Comparison of ENCODE assay signal across 8 cellular contexts in genomic region chr17:7579001-7579838, GRCh38. TPM values are rescaled to one million over a fixed set of nuclear protein-coding genes. Genes with fewer than 3 reads are reported as not detected.
DNase-seq lines count a peak whose midpoint lies in the region; ATAC-seq and TF ChIP-seq lines count a peak whose summit lies in the region.

Gene CD68 (plus strand): TSS chr17:7579638. CDS start chr17:7579678, 40 bp downstream.

- no peaks in the 10 kb centered on the region for H3K27me3 ChIP-seq in cardiac muscle cell

- H3K9me3 Mint-ChIP-seq in activated naive CD4-positive, alpha-beta T cell treated with anti-CD3 and anti-CD28 coated beads, Interleukin-2, amount 50 U/mL, for 72 hours: no peaks in the 10 kb centered on the region

- H3K9me3 ChIP-seq in cardiac muscle cell (ENCODE audit: low read depth): no peaks in the 10 kb centered on the region

- H3K36me3 Mint-ChIP-seq in activated naive CD4-positive, alpha-beta T cell treated with anti-CD3 and anti-CD28 coated beads, Interleukin-2, amount 50 U/mL, for 72 hours: peaks cover 49 to 73% of the 10 kb centered on the region in 2 donors

- peak within 1 kb of the TSS; percentile 88 to 100 for H3K27ac Mint-ChIP-seq in activated naive CD4-positive, alpha-beta T cell treated with anti-CD3 and anti-CD28 coated beads, Interleukin-2, amount 50 U/mL, for 72 hours

- DNase-seq in GM12865 (ENCODE audit: low read depth) (peak; percentile 90), SIG-M5 treated with dmso at 0.1 percent for 504 hours (lab: John Stamatoyannopoulos, UW; ENCODE audit: unreplicated experiment) (peak; percentile 99), cardiac muscle cell (ENCODE audit: low read depth in 1 of 2, low spot score in 1 of 2) (peak; percentile 35 to 93), putamen (ENCODE audit: low spot score) (peak; percentile 35)
- DNase-seq in activated naive CD4-positive, alpha-beta T cell treated with anti-CD3 and anti-CD28 coated beads, Interleukin-2, amount 50 U/mL, for 72 hours (ENCODE audit: low spot score in 2 of 2): peak; percentile 65 to 77

- peaks cover 53% of the 10 kb centered on the region for H3K36me3 ChIP-seq in cardiac muscle cell

- H3K27ac ChIP-seq in cardiac muscle cell: peak within 1 kb of the TSS; percentile 83

- ATAC-seq in HG03066 (IDR thresholded peaks at IDR 0.05; ENCODE audit: low read depth, unreplicated experiment) (peak; percentile 51), HG03521 (IDR thresholded peaks at IDR 0.05; ENCODE audit: unreplicated experiment) (no peak), HG03139 (IDR thresholded peaks at IDR 0.05; ENCODE audit: unreplicated experiment) (no peak)
- peak; percentile 52 to 76 for ATAC-seq in activated naive CD4-positive, alpha-beta T cell treated with anti-CD3 and anti-CD28 coated beads, Interleukin-2, amount 50 U/mL, for 72 hours

- no peak within 1 kb of the TSS for H3K4me3 ChIP-seq in GM12865 (ENCODE audit: low read depth, low read length)
- no peak within 1 kb of the TSS for H3K4me3 ChIP-seq in cardiac muscle cell

- TF ChIP-seq CTCF in GM12865 (IDR thresholded peaks at IDR 0.05; ENCODE audit: insufficient read depth, low read depth, low read length, missing control alignments) (no peak), cardiac muscle cell (IDR thresholded peaks at IDR 0.05; ENCODE audit: low read depth, low read length) (no peak)

- H3K4me1 ChIP-seq in cardiac muscle cell (ENCODE audit: low read depth): peaks cover 9% of the 10 kb centered on the region

RNA-seq across cellular contexts. Expression of gene CD68, which starts in this region (rescaled TPM):
- 10 to 100 TPM in 1 of 2 donors, 1 to 10 TPM in 1; 7.6 to 12.7 TPM for total RNA-seq in activated naive CD4-positive, alpha-beta T cell treated with anti-CD3 and anti-CD28 coated beads, Interleukin-2, amount 50 U/mL, for 72 hours
- total RNA-seq in cardiac muscle cell: 0.35 and 0.39 TPM in 2 replicates
- polyA plus RNA-seq in cardiac muscle cell: 0.23 TPM in 1 of 2 replicates, not detected in the other

Comparison
In these comparisons a context has a peak if more than half of its experiments do, and no peak if none do; other contexts are left out.
1. Peak in DNase-seq and H3K27ac ChIP-seq in cardiac muscle cell; RNA of the gene not detected or under 1 TPM.
2. DNase-seq: peak in every context shown above with its lines; median percentile 99 in SIG-M5 treated with dmso at 0.1 percent for 504 hours; 90 in GM12865; 71 in activated naive CD4-positive, alpha-beta T cell treated with anti-CD3 and anti-CD28 coated beads, Interleukin-2, amount 50 U/mL, for 72 hours; 64 in cardiac muscle cell; 35 in putamen.
3. ATAC-seq: peak in HG03066 (single experiment) and activated naive CD4-positive, alpha-beta T cell treated with anti-CD3 and anti-CD28 coated beads, Interleukin-2, amount 50 U/mL, for 72 hours (2 of 2); none in HG03521 (single experiment) and HG03139 (single experiment).